In genomic region chr13:73903561-73903960, GRCh38 we compare ENCODE assay signal across 16 cellular contexts.
DNase-seq lines count a peak whose midpoint lies in the region; ATAC-seq and TF ChIP-seq lines count a peak whose summit lies in the region.
"Had no signal": no experiment of that assay in that cellular context is flagged by ENCODE, and none has a peak within 500 bp of the region (broad histone marks: within the 10 kb centered on the region; RNA-seq: fewer than 3 reads in every experiment).

No MANE protein-coding gene starts in this region.

- no peak for TF ChIP-seq CTCF in endodermal cell (conservative IDR thresholded peaks at IDR 0.05)

- DNase-seq in H7: peak; percentile 21
- DNase-seq in NCI-H2171 treated with DMSO at 0.1 percent for 48 hours (lab: John Stamatoyannopoulos, UW): peak; percentile 43
- peak; percentile 65 for DNase-seq in endodermal cell
- DNase-seq in memory B cell (ENCODE audit: low spot score in 2 of 2): no peak
- no peak for DNase-seq in NK-92 (lab: John Stamatoyannopoulos, UW; ENCODE audit: unreplicated experiment)
- no peak for DNase-seq in activated T-helper 1 cell treated with anti-CD3 and anti-CD28 coated beads, Interleukin-12 subunit alpha, Interleukin-12 subunit beta, Interleukin-2, Interleukin-4 antibody, amounts not matched to agents 30 ng/mL and 10 ng/mL and 1 ng/mL, durations not matched to agents 14 hours and 24 hours and 36 hours (ENCODE audit: low spot score)
- DNase-seq in NCI-H446 treated with DMSO at 0.1 percent for 48 hours (lab: John Stamatoyannopoulos, UW): no peak
- DNase-seq: ACHN; CD4-positive, CD25-positive, alpha-beta regulatory T cell; DMS53; GF-D8; GM23248; HCEC 1CT; HFFc6 had no signal

- H3K4me1 ChIP-seq in endodermal cell (ENCODE audit: control insufficient read depth, insufficient read depth, low read length): no peaks in the 10 kb centered on the region

- H3K27ac ChIP-seq in endodermal cell (ENCODE audit: low read depth, low read length): no peak overlapping the region
- H3K27ac ChIP-seq: BLaER1 treated with 17β-estradiol and CSF1 and Interleukin-3, amounts not matched to agents 10 nM and 100 nM; GM23248 had no signal

- H3K4me3 Mint-ChIP-seq in endodermal cell (no peak overlapping the region), memory B cell (no peak overlapping the region)
- no peak overlapping the region for H3K4me3 Mint-ChIP-seq in activated T-helper 1 cell treated with anti-CD3 and anti-CD28 coated beads, Interleukin-12 subunit alpha, Interleukin-12 subunit beta, Interleukin-2, Interleukin-4 antibody, amounts not matched to agents 30 ng/mL and 10 ng/mL and 1 ng/mL, durations not matched to agents 14 hours and 24 hours and 36 hours
- H3K4me3 Mint-ChIP-seq: CD4-positive, CD25-positive, alpha-beta regulatory T cell; HFFc6 had no signal

- H3K9me3 ChIP-seq in endodermal cell (ENCODE audit: control insufficient read depth, low read length): no peaks in the 10 kb centered on the region
- H3K9me3 ChIP-seq: BLaER1 treated with 17β-estradiol and CSF1 and Interleukin-3, amounts not matched to agents 10 nM and 100 nM had no signal

- H3K27ac Mint-ChIP-seq in endodermal cell (no peak overlapping the region), memory B cell (peak overlapping the region; percentile 17)
- H3K27ac Mint-ChIP-seq in activated T-helper 1 cell treated with anti-CD3 and anti-CD28 coated beads, Interleukin-12 subunit alpha, Interleukin-12 subunit beta, Interleukin-2, Interleukin-4 antibody, amounts not matched to agents 30 ng/mL and 10 ng/mL and 1 ng/mL, durations not matched to agents 14 hours and 24 hours and 36 hours: no peak overlapping the region
- H3K27ac Mint-ChIP-seq: CD4-positive, CD25-positive, alpha-beta regulatory T cell; HFFc6 had no signal

- H3K27me3 Mint-ChIP-seq in endodermal cell (ENCODE audit: insufficient read depth) (no peaks in the 10 kb centered on the region), memory B cell (no peaks in the 10 kb centered on the region)
- H3K27me3 Mint-ChIP-seq in activated T-helper 1 cell treated with anti-CD3 and anti-CD28 coated beads, Interleukin-12 subunit alpha, Interleukin-12 subunit beta, Interleukin-2, Interleukin-4 antibody, amounts not matched to agents 30 ng/mL and 10 ng/mL and 1 ng/mL, durations not matched to agents 14 hours and 24 hours and 36 hours (ENCODE audit: insufficient read depth): no peaks in the 10 kb centered on the region
- H3K27me3 Mint-ChIP-seq: CD4-positive, CD25-positive, alpha-beta regulatory T cell had no signal

- H3K36me3 Mint-ChIP-seq in endodermal cell (ENCODE audit: low read depth) (no peaks in the 10 kb centered on the region), memory B cell (peaks cover 5% of the 10 kb centered on the region)
- H3K36me3 Mint-ChIP-seq in activated T-helper 1 cell treated with anti-CD3 and anti-CD28 coated beads, Interleukin-12 subunit alpha, Interleukin-12 subunit beta, Interleukin-2, Interleukin-4 antibody, amounts not matched to agents 30 ng/mL and 10 ng/mL and 1 ng/mL, durations not matched to agents 14 hours and 24 hours and 36 hours (ENCODE audit: low read depth): no peaks in the 10 kb centered on the region

- H3K27me3 ChIP-seq in H7 (ENCODE audit: control insufficient read depth, insufficient read depth, low read length) (no peaks in the 10 kb centered on the region; the same call in 1 of the 2 replicates), endodermal cell (ENCODE audit: control insufficient read depth, insufficient read depth, low read length, poor library complexity, severe bottlenecking) (no peaks in the 10 kb centered on the region)
- H3K27me3 ChIP-seq: BLaER1 treated with 17β-estradiol and CSF1 and Interleukin-3, amounts not matched to agents 10 nM and 100 nM had no signal

- 92 to 100% methylated on average over 3 to 6 of the region's 7 CpGs for WGBS in endodermal cell (ENCODE audit: insufficient coverage in 1 of 2, insufficient read length in 1 of 2), 2 experiments

- H3K4me3 ChIP-seq in H7 (ENCODE audit: insufficient read depth, low read depth, low read length): no peak overlapping the region
- H3K4me3 ChIP-seq in endodermal cell (ENCODE audit: low read length): no peak overlapping the region
- H3K4me3 ChIP-seq: BLaER1 treated with 17β-estradiol and CSF1 and Interleukin-3, amounts not matched to agents 10 nM and 100 nM; GM23248 had no signal

- H3K4me1 Mint-ChIP-seq in endodermal cell: no peaks in the 10 kb centered on the region
- H3K4me1 Mint-ChIP-seq in memory B cell: peaks cover 13% of the 10 kb centered on the region
- no peaks in the 10 kb centered on the region for H3K4me1 Mint-ChIP-seq in activated T-helper 1 cell treated with anti-CD3 and anti-CD28 coated beads, Interleukin-12 subunit alpha, Interleukin-12 subunit beta, Interleukin-2, Interleukin-4 antibody, amounts not matched to agents 30 ng/mL and 10 ng/mL and 1 ng/mL, durations not matched to agents 14 hours and 24 hours and 36 hours (ENCODE audit: low read depth)

- ATAC-seq in memory B cell (ENCODE audit: low read depth): no peak
- ATAC-seq: HepG2 had no signal

- H3K9ac ChIP-seq in endodermal cell (ENCODE audit: extremely low read depth, low read length, poor library complexity, severe bottlenecking): no peak overlapping the region
- H3K9ac ChIP-seq: BLaER1 treated with 17β-estradiol and CSF1 and Interleukin-3, amounts not matched to agents 10 nM and 100 nM; GM23248 had no signal

- H3K36me3 ChIP-seq in H7 (replicated peaks; ENCODE audit: control insufficient read depth, insufficient read depth, low read length) (no peaks in the 10 kb centered on the region), endodermal cell (ENCODE audit: control insufficient read depth, insufficient read depth, low read length) (no peaks in the 10 kb centered on the region)

- H3K9me3 Mint-ChIP-seq in endodermal cell (no peaks in the 10 kb centered on the region), memory B cell (no peaks in the 10 kb centered on the region)
- H3K9me3 Mint-ChIP-seq in activated T-helper 1 cell treated with anti-CD3 and anti-CD28 coated beads, Interleukin-12 subunit alpha, Interleukin-12 subunit beta, Interleukin-2, Interleukin-4 antibody, amounts not matched to agents 30 ng/mL and 10 ng/mL and 1 ng/mL, durations not matched to agents 14 hours and 24 hours and 36 hours: no peaks in the 10 kb centered on the region
- H3K9me3 Mint-ChIP-seq: CD4-positive, CD25-positive, alpha-beta regulatory T cell; HFFc6 had no signal

- intact Hi-C loops in activated T-helper 1 cell treated with anti-CD3 and anti-CD28 coated beads, Interleukin-12 subunit alpha, Interleukin-12 subunit beta, Interleukin-2, Interleukin-4 antibody, amounts not matched to agents 30 ng/mL and 10 ng/mL and 1 ng/mL, durations not matched to agents 14 hours and 24 hours and 36 hours (cut with micrococcal nuclease): no loop called here

Comparison
In these comparisons a context has a peak if more than half of its experiments do, and no peak if none do; other contexts are left out.
1. DNase-seq: peak in H7 (single experiment), NCI-H2171 treated with DMSO at 0.1 percent for 48 hours (single experiment) and endodermal cell (single experiment); none in memory B cell (0 of 2), NK-92 (single experiment), activated T-helper 1 cell treated with anti-CD3 and anti-CD28 coated beads, Interleukin-12 subunit alpha, Interleukin-12 subunit beta, Interleukin-2, Interleukin-4 antibody, amounts not matched to agents 30 ng/mL and 10 ng/mL and 1 ng/mL, durations not matched to agents 14 hours and 24 hours and 36 hours (single experiment) and NCI-H446 treated with DMSO at 0.1 percent for 48 hours (single experiment).